ENCODE assay signal across 37 cellular contexts in the genomic region with DNA sequence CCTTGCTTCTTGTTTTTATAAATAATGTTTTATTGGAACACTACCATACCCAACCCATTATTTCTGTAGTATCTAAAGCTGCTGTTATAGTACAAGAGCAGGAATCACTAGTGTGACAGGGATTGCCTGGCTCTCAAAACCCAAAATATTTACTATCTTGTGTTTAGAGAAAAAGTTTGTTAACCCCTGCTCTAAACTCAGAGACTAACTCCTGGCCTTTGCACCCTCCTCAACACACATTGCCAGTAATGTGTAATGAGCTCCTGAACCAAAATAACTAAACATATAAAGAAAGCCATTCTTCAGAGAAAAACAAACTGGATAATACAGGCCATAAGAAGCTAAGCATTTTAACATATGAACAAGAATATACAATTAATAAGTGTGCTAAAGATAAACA. TPM values are rescaled to one million over a fixed set of nuclear protein-coding genes. Genes with fewer than 3 reads are reported as not detected.
"Had no signal": no experiment of that assay in that cellular context is flagged by ENCODE, and none has a peak within 500 bp of the region (broad histone marks: within the 10 kb centered on the region; RNA-seq: fewer than 3 reads in every experiment).

No MANE protein-coding gene starts in this region.

- H3K4me3 ChIP-seq: adrenal gland, body of pancreas, breast epithelium had no signal

- H3K4me1 Mint-ChIP-seq: activated B cell treated with CpG ODN at 0.5 μM for 24 hours; activated CD4-positive, alpha-beta T cell treated with anti-CD3 and anti-CD28 coated beads, Interleukin-2, amount 10 ng/mL, durations not matched to agents 24 days and 14 days; activated naive CD8-positive, alpha-beta T cell treated with anti-CD3 and anti-CD28 coated beads for 36 hours; activated T-helper 17 cell treated with anti-CD3 and anti-CD28 coated beads, Interleukin-2, amount 50 U/mL, for 72 hours had no signal

- H3K9me3 Mint-ChIP-seq: activated B cell treated with CpG ODN at 0.5 μM for 24 hours; activated CD4-positive, alpha-beta memory T cell treated with anti-CD3 and anti-CD28 coated beads for 36 hours; activated CD4-positive, alpha-beta T cell treated with anti-CD3 and anti-CD28 coated beads, Interleukin-2, amount 10 ng/mL, durations not matched to agents 24 days and 14 days; activated CD8-positive, alpha-beta T cell treated with anti-CD3 and anti-CD28 coated beads for 36 hours; activated naive CD4-positive, alpha-beta T cell treated with anti-CD3 and anti-CD28 coated beads for 36 hours; activated naive CD4-positive, alpha-beta T cell treated with anti-CD3 and anti-CD28 coated beads, Interleukin-2, amount 50 U/mL, for 72 hours; activated naive CD8-positive, alpha-beta T cell treated with anti-CD3 and anti-CD28 coated beads for 36 hours; activated T-cell treated with anti-CD3 and anti-CD28 coated beads, Interleukin-2, amount 50 U/mL, for 4 hours; activated T-cell treated with anti-CD3 and anti-CD28 coated beads, Interleukin-2, amount 50 U/mL, for 72 hours; activated T-helper 1 cell treated with anti-CD3 and anti-CD28 coated beads, Interleukin-12 subunit alpha, Interleukin-12 subunit beta, Interleukin-2, Interleukin-4 antibody, amounts not matched to agents 30 ng/mL and 10 ng/mL and 1 ng/mL, durations not matched to agents 14 hours and 24 hours and 36 hours; activated T-helper 17 cell treated with anti-CD3 and anti-CD28 coated beads, Interleukin-2, amount 50 U/mL, for 72 hours; T-helper 1 cell treated with Interleukin-12 subunit alpha and Interleukin-12 subunit beta and Interleukin-4 antibody, amounts not matched to agents 30 μg/mL and 1 μg/mL, for 36 hours; T-helper 2 cell treated with Interferon-gamma antibody and Interleukin-4, amounts not matched to agents 5 μg/mL and 100 μg/mL, for 36 hours had no signal

- H3K27me3 ChIP-seq: adrenal gland, body of pancreas, brain microvascular endothelial cell, breast epithelium had no signal

- H3K36me3 ChIP-seq: adrenal gland, brain microvascular endothelial cell, breast epithelium had no signal

- H3K27me3 Mint-ChIP-seq: activated CD4-positive, alpha-beta T cell treated with anti-CD3 and anti-CD28 coated beads, Interleukin-2, amount 10 ng/mL, durations not matched to agents 24 days and 14 days had no signal

- DNase-seq: activated B cell treated with CpG ODN at 0.5 μM for 24 hours; activated CD4-positive, alpha-beta memory T cell treated with anti-CD3 and anti-CD28 coated beads for 36 hours; activated CD4-positive, alpha-beta T cell treated with anti-CD3 and anti-CD28 coated beads for 4 hours; activated CD4-positive, alpha-beta T cell treated with anti-CD3 and anti-CD28 coated beads, Interleukin-2, amount 10 ng/mL, durations not matched to agents 24 days and 14 days; activated CD4-positive, alpha-beta T cell treated with anti-CD3 and anti-CD28 coated beads, Interleukin-2, amount 50 U/mL, for 1 hour; activated CD4-positive, alpha-beta T cell treated with anti-CD3 and anti-CD28 coated beads, Interleukin-2, amount 50 U/mL, for 4 hours; activated CD4-positive, CD25-positive, alpha-beta regulatory T cell treated with anti-CD3 and anti-CD28 coated beads, Interleukin-2, amount 50 U/mL, for 72 hours; activated CD8-positive, alpha-beta memory T cell treated with anti-CD3 and anti-CD28 coated beads, Interleukin-2, amount 50 U/mL, for 4 hours; activated CD8-positive, alpha-beta T cell treated with anti-CD3 and anti-CD28 coated beads for 36 hours; activated effector memory CD4-positive, alpha-beta T cell treated with anti-CD3 and anti-CD28 coated beads, Interleukin-2, amount 50 U/mL, for 16 hours; activated gamma-delta T cell treated with Interleukin-2 at 50 U/mL for 16 hours; activated naive CD4-positive, alpha-beta T cell; activated naive CD4-positive, alpha-beta T cell treated with anti-CD3 and anti-CD28 coated beads for 36 hours; activated naive CD4-positive, alpha-beta T cell treated with anti-CD3 and anti-CD28 coated beads, Interleukin-2, amount 50 U/mL, for 16 hours; activated naive CD8-positive, alpha-beta T cell treated with anti-CD3 and anti-CD28 coated beads for 36 hours; activated T-cell treated with anti-CD3 and anti-CD28 coated beads for 4 hours; activated T-cell treated with anti-CD3 and anti-CD28 coated beads, Interleukin-2, amount 50 U/mL, for 1 hour; activated T-cell treated with anti-CD3 and anti-CD28 coated beads, Interleukin-2, amount 50 U/mL, for 4 hours; activated T-cell treated with anti-CD3 and anti-CD28 coated beads, Interleukin-2, amount 50 U/mL, for 72 hours; adrenal gland; amniotic stem cell; aorta; body of pancreas; brain microvascular endothelial cell; central memory CD4-positive, alpha-beta T cell; T-helper 1 cell; T-helper 2 cell; T-helper 9 cell had no signal

- H3K36me3 Mint-ChIP-seq: activated CD4-positive, alpha-beta memory T cell treated with anti-CD3 and anti-CD28 coated beads for 36 hours; activated naive CD4-positive, alpha-beta T cell treated with anti-CD3 and anti-CD28 coated beads, Interleukin-2, amount 50 U/mL, for 72 hours; activated naive CD8-positive, alpha-beta T cell treated with anti-CD3 and anti-CD28 coated beads for 36 hours had no signal

- H3K9me3 ChIP-seq: adrenal gland, body of pancreas, breast epithelium had no signal

- H3K4me3 Mint-ChIP-seq: activated B cell treated with CpG ODN at 0.5 μM for 24 hours; activated CD4-positive, alpha-beta memory T cell treated with anti-CD3 and anti-CD28 coated beads for 36 hours; activated CD4-positive, alpha-beta T cell treated with anti-CD3 and anti-CD28 coated beads, Interleukin-2, amount 10 ng/mL, durations not matched to agents 24 days and 14 days; activated CD8-positive, alpha-beta T cell treated with anti-CD3 and anti-CD28 coated beads for 36 hours; activated naive CD4-positive, alpha-beta T cell treated with anti-CD3 and anti-CD28 coated beads for 36 hours; activated naive CD8-positive, alpha-beta T cell treated with anti-CD3 and anti-CD28 coated beads for 36 hours; activated T-cell treated with anti-CD3 and anti-CD28 coated beads, Interleukin-2, amount 50 U/mL, for 4 hours; activated T-cell treated with anti-CD3 and anti-CD28 coated beads, Interleukin-2, amount 50 U/mL, for 72 hours; activated T-helper 1 cell treated with anti-CD3 and anti-CD28 coated beads, Interleukin-12 subunit alpha, Interleukin-12 subunit beta, Interleukin-2, Interleukin-4 antibody, amounts not matched to agents 30 ng/mL and 10 ng/mL and 1 ng/mL, durations not matched to agents 14 hours and 24 hours and 36 hours; activated T-helper 17 cell treated with anti-CD3 and anti-CD28 coated beads, Interleukin-2, amount 50 U/mL, for 72 hours; T-helper 1 cell treated with Interleukin-12 subunit alpha and Interleukin-12 subunit beta and Interleukin-4 antibody, amounts not matched to agents 30 μg/mL and 1 μg/mL, for 36 hours; T-helper 2 cell treated with Interferon-gamma antibody and Interleukin-4, amounts not matched to agents 5 μg/mL and 100 μg/mL, for 36 hours had no signal

- FAIRE-seq: astrocyte, TTC549 had no signal

- H3K27ac ChIP-seq: adrenal gland, body of pancreas, brain microvascular endothelial cell, breast epithelium, VCaP had no signal

- H3K27ac Mint-ChIP-seq: activated B cell treated with CpG ODN at 0.5 μM for 24 hours; activated CD4-positive, alpha-beta memory T cell treated with anti-CD3 and anti-CD28 coated beads for 36 hours; activated CD4-positive, alpha-beta T cell treated with anti-CD3 and anti-CD28 coated beads, Interleukin-2, amount 10 ng/mL, durations not matched to agents 24 days and 14 days; activated CD8-positive, alpha-beta T cell treated with anti-CD3 and anti-CD28 coated beads for 36 hours; activated naive CD4-positive, alpha-beta T cell treated with anti-CD3 and anti-CD28 coated beads for 36 hours; activated naive CD4-positive, alpha-beta T cell treated with anti-CD3 and anti-CD28 coated beads, Interleukin-2, amount 50 U/mL, for 72 hours; activated naive CD8-positive, alpha-beta T cell treated with anti-CD3 and anti-CD28 coated beads for 36 hours; activated T-cell treated with anti-CD3 and anti-CD28 coated beads, Interleukin-2, amount 50 U/mL, for 72 hours; activated T-helper 1 cell treated with anti-CD3 and anti-CD28 coated beads, Interleukin-12 subunit alpha, Interleukin-12 subunit beta, Interleukin-2, Interleukin-4 antibody, amounts not matched to agents 30 ng/mL and 10 ng/mL and 1 ng/mL, durations not matched to agents 14 hours and 24 hours and 36 hours; activated T-helper 17 cell treated with anti-CD3 and anti-CD28 coated beads, Interleukin-2, amount 50 U/mL, for 72 hours; T-helper 1 cell treated with Interleukin-12 subunit alpha and Interleukin-12 subunit beta and Interleukin-4 antibody, amounts not matched to agents 30 μg/mL and 1 μg/mL, for 36 hours; T-helper 2 cell treated with Interferon-gamma antibody and Interleukin-4, amounts not matched to agents 5 μg/mL and 100 μg/mL, for 36 hours had no signal

- H3K4me1 ChIP-seq: adrenal gland, body of pancreas, breast epithelium had no signal

- ATAC-seq: activated CD8-positive, alpha-beta T cell treated with anti-CD3 and anti-CD28 coated beads for 36 hours; activated naive CD4-positive, alpha-beta T cell treated with anti-CD3 and anti-CD28 coated beads, Interleukin-2, amount 50 U/mL, for 72 hours; activated T-cell treated with anti-CD3 and anti-CD28 coated beads, Interleukin-2, amount 50 U/mL, for 4 hours; activated T-cell treated with anti-CD3 and anti-CD28 coated beads, Interleukin-2, amount 50 U/mL, for 72 hours; activated T-helper 17 cell treated with anti-CD3 and anti-CD28 coated beads, Interleukin-2, amount 50 U/mL, for 72 hours; body of pancreas had no signal

RNA-seq across cellular contexts. Expression of gene FAT4, which starts 8.2 kb away (rescaled TPM):
- total RNA-seq: activated B cell treated with CpG ODN at 0.5 μM for 24 hours; activated CD4-positive, alpha-beta memory T cell treated with anti-CD3 and anti-CD28 coated beads for 36 hours; activated CD4-positive, alpha-beta T cell treated with anti-CD3 and anti-CD28 coated beads, Interleukin-2, amount 10 ng/mL, durations not matched to agents 24 days and 14 days; activated CD8-positive, alpha-beta T cell treated with anti-CD3 and anti-CD28 coated beads for 36 hours; activated naive CD4-positive, alpha-beta T cell treated with anti-CD3 and anti-CD28 coated beads for 36 hours; activated naive CD4-positive, alpha-beta T cell treated with anti-CD3 and anti-CD28 coated beads, Interleukin-2, amount 50 U/mL, for 72 hours; activated naive CD8-positive, alpha-beta T cell treated with anti-CD3 and anti-CD28 coated beads for 36 hours; activated T-cell treated with anti-CD3 and anti-CD28 coated beads, Interleukin-2, amount 50 U/mL, for 72 hours; activated T-helper 1 cell treated with anti-CD3 and anti-CD28 coated beads, Interleukin-12 subunit alpha, Interleukin-12 subunit beta, Interleukin-2, Interleukin-4 antibody, amounts not matched to agents 30 ng/mL and 10 ng/mL and 1 ng/mL, durations not matched to agents 14 hours and 24 hours and 36 hours; activated T-helper 17 cell treated with anti-CD3 and anti-CD28 coated beads, Interleukin-2, amount 50 U/mL, for 72 hours had no signal
